ENCODE assay signal across 14 cellular contexts in genomic region chr5:7794823-7795222, GRCh38. TPM values are rescaled to one million over a fixed set of nuclear protein-coding genes. Genes with fewer than 3 reads are reported as not detected.
A peak's percentile ranks its signal among the peaks of the same experiment; 100 is the strongest.
DNase-seq lines count a peak whose midpoint lies in the region; ATAC-seq, FAIRE-seq and TF ChIP-seq lines count a peak whose summit lies in the region.
"Had no signal": no experiment of that assay in that cellular context is flagged by ENCODE, and none has a peak within 500 bp of the region (broad histone marks: within the 10 kb centered on the region; RNA-seq: fewer than 3 reads in every experiment).

No MANE protein-coding gene starts in this region.

- FAIRE-seq in GM12892 (lab: Jason Lieb, UNC): no peak
- FAIRE-seq: K562 had no signal

- H3K9me3 Mint-ChIP-seq in activated naive CD8-positive, alpha-beta T cell treated with anti-CD3 and anti-CD28 coated beads for 36 hours: no peaks in the 10 kb centered on the region

- H3K36me3 Mint-ChIP-seq in activated naive CD8-positive, alpha-beta T cell treated with anti-CD3 and anti-CD28 coated beads for 36 hours: no peaks in the 10 kb centered on the region

- peak; percentile 20 for DNase-seq in GM12892 (ENCODE audit: insufficient read length)
- DNase-seq in NCI-H1417 treated with DMSO at 0.1 percent for 48 hours (lab: John Stamatoyannopoulos, UW): no peak
- DNase-seq in activated naive CD8-positive, alpha-beta T cell treated with anti-CD3 and anti-CD28 coated beads for 36 hours: no peak
- DNase-seq in amniotic stem cell (lab: John Stamatoyannopoulos, UW): no peak
- no peak for DNase-seq in T-helper 1 cell
- DNase-seq: body of pancreas, DND-41, NCI-H2171, RPMI8226 had no signal

- H3K4me1 Mint-ChIP-seq in activated naive CD8-positive, alpha-beta T cell treated with anti-CD3 and anti-CD28 coated beads for 36 hours: no peaks in the 10 kb centered on the region

- no peak overlapping the region for H3K4me3 Mint-ChIP-seq in activated naive CD8-positive, alpha-beta T cell treated with anti-CD3 and anti-CD28 coated beads for 36 hours

- no peak overlapping the region for H3K27ac Mint-ChIP-seq in activated naive CD8-positive, alpha-beta T cell treated with anti-CD3 and anti-CD28 coated beads for 36 hours

- no peak for TF ChIP-seq POLR2A in GM12892 (IDR thresholded peaks at IDR 0.05; ENCODE audit: low read depth, low read length)

- H3K27me3 Mint-ChIP-seq in activated naive CD8-positive, alpha-beta T cell treated with anti-CD3 and anti-CD28 coated beads for 36 hours: peaks cover 17% of the 10 kb centered on the region

- peak; percentile 46 for ATAC-seq in GM19463 (IDR thresholded peaks at IDR 0.05; ENCODE audit: unreplicated experiment)
- peak; percentile 47 for ATAC-seq in HG02852 (IDR thresholded peaks at IDR 0.05; ENCODE audit: unreplicated experiment)
- peak; percentile 34 for ATAC-seq in HG03520 (IDR thresholded peaks at IDR 0.05; ENCODE audit: unreplicated experiment)
- ATAC-seq: body of pancreas, K562 had no signal

RNA-seq across cellular contexts. Expression of gene CFAP90, which starts 56.1 kb away (rescaled TPM):
- not detected for polyA plus RNA-seq in GM12892 (2012; ENCODE audit: missing spikeins)
- not detected for total RNA-seq in activated naive CD8-positive, alpha-beta T cell treated with anti-CD3 and anti-CD28 coated beads for 36 hours
- total RNA-seq: epithelial cell of proximal tubule, K562 had no signal
- polyA plus RNA-seq: K562 had no signal
